In the genomic region with DNA sequence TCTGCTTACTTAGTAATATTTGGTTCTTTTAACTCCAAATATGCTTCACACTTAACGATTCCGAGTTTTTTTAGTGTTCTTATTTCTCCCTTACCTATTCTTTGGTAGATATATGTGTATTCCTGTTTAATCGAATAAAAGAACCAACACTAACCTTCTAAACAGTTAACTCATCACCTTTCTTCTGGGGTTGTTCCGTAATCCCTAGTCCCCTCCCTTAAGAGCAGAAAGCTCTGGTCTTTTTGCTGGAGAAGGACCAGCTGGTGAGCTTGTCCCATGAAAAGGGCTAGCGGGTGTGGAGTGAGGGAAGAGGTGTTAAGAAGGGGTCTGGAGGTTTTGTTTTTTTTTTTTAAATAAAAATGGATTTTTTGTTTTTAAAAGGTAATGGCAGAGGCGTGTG, we compare ENCODE assay signal across 8 cellular contexts. TPM values are rescaled to one million over a fixed set of nuclear protein-coding genes. Genes with fewer than 3 reads are reported as not detected.
DNase-seq lines count a peak whose midpoint lies in the region; ATAC-seq and TF ChIP-seq lines count a peak whose summit lies in the region.
"Not testable (repeated sequence)": the region's sequence is repeated elsewhere in the genome, so short reads cannot be mapped to it uniquely, and the experiment has no call there.

No MANE protein-coding gene starts in this region.

- not testable (repeated sequence) for H3K4me3 ChIP-seq in CD8-positive, alpha-beta memory T cell (ENCODE audit: low read length)
- peak overlapping the region; percentile 92 for H3K4me3 ChIP-seq in HUES6 (ENCODE audit: low read depth, low read length)
- H3K4me3 ChIP-seq in fibroblast of the aortic adventitia (ENCODE audit: low read depth, low read length) = peak overlapping the region; percentile 46
- H3K4me3 ChIP-seq in mononuclear cell (ENCODE audit: low read length) = peak overlapping the region; percentile 56

- H3K4me1 Mint-ChIP-seq in CD8-positive, alpha-beta memory T cell; activated T-helper 17 cell treated with anti-CD3 and anti-CD28 coated beads, Interleukin-2, amount 50 U/mL, for 72 hours; stimulated activated memory B cell treated with anti-CD40 and anti-IgM and Interleukin-4, amounts not matched to agents 10 μg/mL and 1 μg/mL and 100 μg/mL, for 72 hours: not testable (repeated sequence)

- H3K4me3 Mint-ChIP-seq in CD8-positive, alpha-beta memory T cell = peak overlapping the region in 6 of 7 donors; percentile 23 to 94 (median 81)
- peak overlapping the region; percentile 83 for H3K4me3 Mint-ChIP-seq in activated T-helper 17 cell treated with anti-CD3 and anti-CD28 coated beads, Interleukin-2, amount 50 U/mL, for 72 hours
- H3K4me3 Mint-ChIP-seq in stimulated activated memory B cell treated with anti-CD40 and anti-IgM and Interleukin-4, amounts not matched to agents 10 μg/mL and 1 μg/mL and 100 μg/mL, for 72 hours = peak overlapping the region; percentile 47

- H3K9me3 Mint-ChIP-seq in CD8-positive, alpha-beta memory T cell; activated T-helper 17 cell treated with anti-CD3 and anti-CD28 coated beads, Interleukin-2, amount 50 U/mL, for 72 hours; stimulated activated memory B cell treated with anti-CD40 and anti-IgM and Interleukin-4, amounts not matched to agents 10 μg/mL and 1 μg/mL and 100 μg/mL, for 72 hours: not testable (repeated sequence)

- H3K9ac ChIP-seq in HUES6 (ENCODE audit: low read length) = not testable (repeated sequence)

- not testable (repeated sequence) for H3K27me3 ChIP-seq in CD8-positive, alpha-beta memory T cell (ENCODE audit: insufficient read depth, low read length, poor library complexity, severe bottlenecking); HUES6 (ENCODE audit: control insufficient read depth, insufficient read depth, low read length); mononuclear cell (ENCODE audit: insufficient read depth, low read length)

- CTCF ChIA-PET in CD8-positive, alpha-beta memory T cell (lab: Charles Lee) = not testable (repeated sequence)

- not testable (repeated sequence) for H3K4me1 ChIP-seq in CD8-positive, alpha-beta memory T cell (ENCODE audit: insufficient read depth, low read length); HUES6 (ENCODE audit: control insufficient read depth, insufficient read depth, low read length); mononuclear cell (ENCODE audit: insufficient read depth, low read length)

- H3K27ac Mint-ChIP-seq in CD8-positive, alpha-beta memory T cell = peak overlapping the region in 1 of 8 donors; percentile 38
- not testable (repeated sequence) for H3K27ac Mint-ChIP-seq in activated T-helper 17 cell treated with anti-CD3 and anti-CD28 coated beads, Interleukin-2, amount 50 U/mL, for 72 hours
- H3K27ac Mint-ChIP-seq in stimulated activated memory B cell treated with anti-CD40 and anti-IgM and Interleukin-4, amounts not matched to agents 10 μg/mL and 1 μg/mL and 100 μg/mL, for 72 hours = peak overlapping the region; percentile 86

- not testable (repeated sequence) for TF ChIP-seq CTCF in fibroblast of the aortic adventitia (IDR thresholded peaks at IDR 0.05; ENCODE audit: insufficient read depth, low read length)

- H3K27me3 Mint-ChIP-seq in CD8-positive, alpha-beta memory T cell; activated T-helper 17 cell treated with anti-CD3 and anti-CD28 coated beads, Interleukin-2, amount 50 U/mL, for 72 hours; stimulated activated memory B cell treated with anti-CD40 and anti-IgM and Interleukin-4, amounts not matched to agents 10 μg/mL and 1 μg/mL and 100 μg/mL, for 72 hours: not testable (repeated sequence)

- DNase-seq in CD8-positive, alpha-beta memory T cell; fibroblast of the aortic adventitia (ENCODE audit: low read depth): not testable (repeated sequence)

- POLR2A ChIA-PET in CD8-positive, alpha-beta memory T cell (lab: Charles Lee) = not testable (repeated sequence)

- ATAC-seq in GM19463 (IDR thresholded peaks at IDR 0.05; ENCODE audit: unreplicated experiment) (peak; percentile 32), HG02938 (IDR thresholded peaks at IDR 0.05; ENCODE audit: unreplicated experiment) (peak; percentile 25)
- ATAC-seq in activated T-helper 17 cell treated with anti-CD3 and anti-CD28 coated beads, Interleukin-2, amount 50 U/mL, for 72 hours (replicated peaks) = peak; percentile 56
- peak; percentile 57 for ATAC-seq in stimulated activated memory B cell treated with anti-CD40 and anti-IgM and Interleukin-4, amounts not matched to agents 10 μg/mL and 1 μg/mL and 100 μg/mL, for 72 hours

- H3K36me3 ChIP-seq in CD8-positive, alpha-beta memory T cell (ENCODE audit: insufficient read depth, low read length); HUES6 (ENCODE audit: control insufficient read depth, insufficient read depth, low read length): not testable (repeated sequence)

- not testable (repeated sequence) for H3K9me3 ChIP-seq in CD8-positive, alpha-beta memory T cell (ENCODE audit: low read length); HUES6 (ENCODE audit: control insufficient read depth, insufficient read depth, low read depth, low read length); mononuclear cell (ENCODE audit: low read depth, low read length)

- H3K36me3 Mint-ChIP-seq in CD8-positive, alpha-beta memory T cell; stimulated activated memory B cell treated with anti-CD40 and anti-IgM and Interleukin-4, amounts not matched to agents 10 μg/mL and 1 μg/mL and 100 μg/mL, for 72 hours: not testable (repeated sequence)
- H3K36me3 Mint-ChIP-seq in activated T-helper 17 cell treated with anti-CD3 and anti-CD28 coated beads, Interleukin-2, amount 50 U/mL, for 72 hours (ENCODE audit: low read depth) = peaks cover 22% of the 10 kb centered on the region

- H3K27ac ChIP-seq in CD8-positive, alpha-beta memory T cell (ENCODE audit: low read depth, low read length); HUES6 (ENCODE audit: low read depth, low read length): not testable (repeated sequence)

RNA-seq across cellular contexts. Expression of a gene that starts 0.3 kb away (rescaled TPM):
- 10 to 100 TPM; 62.0 to 63.5 TPM for total RNA-seq in CD8-positive, alpha-beta memory T cell
- 73.0 TPM for polyA plus RNA-seq in CD8-positive, alpha-beta memory T cell
- total RNA-seq in activated T-helper 17 cell treated with anti-CD3 and anti-CD28 coated beads, Interleukin-2, amount 50 U/mL, for 72 hours = 100 to 1,000 TPM; 122 to 126 TPM
- total RNA-seq in fibroblast of the aortic adventitia (ENCODE audit: low replicate concordance) (14.8 and 19.0 TPM in 2 replicates), mononuclear cell (39.0 TPM)
